Comparison of ENCODE assay signal across 20 cellular contexts in genomic region chr6:143079325-143079640, GRCh38. TPM values are rescaled to one million over a fixed set of nuclear protein-coding genes. Genes with fewer than 3 reads are reported as not detected.
DNase-seq lines count a peak whose midpoint lies in the region; ATAC-seq and TF ChIP-seq lines count a peak whose summit lies in the region.
"Had no signal": no experiment of that assay in that cellular context is flagged by ENCODE, and none has a peak within 500 bp of the region (broad histone marks: within the 10 kb centered on the region; RNA-seq: fewer than 3 reads in every experiment).

No MANE protein-coding gene starts in this region.

- no peak overlapping the region for H2AFZ ChIP-seq in GM23338
- H2AFZ ChIP-seq in hepatocyte: no peak overlapping the region
- no peak overlapping the region for H2AFZ ChIP-seq in smooth muscle cell (ENCODE audit: low read depth)

- peaks cover 2% of the 10 kb centered on the region for H3K9me3 ChIP-seq in hepatocyte (ENCODE audit: low read depth)
- no peaks in the 10 kb centered on the region for H3K9me3 ChIP-seq in liver (ENCODE audit: control insufficient read depth in 4 of 4, low read length in 3 of 4)
- H3K9me3 ChIP-seq in neutrophil: no peaks in the 10 kb centered on the region
- H3K9me3 ChIP-seq in smooth muscle cell (replicated peaks; ENCODE audit: low read depth): no peaks in the 10 kb centered on the region
- H3K9me3 ChIP-seq: BE2C had no signal

- H3K36me3 ChIP-seq in GM23338 (ENCODE audit: insufficient read depth) (no peaks in the 10 kb centered on the region), hepatocyte (replicated peaks; ENCODE audit: insufficient read depth, low read depth) (no peaks in the 10 kb centered on the region), liver (ENCODE audit: control insufficient read depth in 4 of 4, insufficient read depth in 3 of 4, low read depth in 1 of 4, low read length in 3 of 4) (peaks cover 0 to 3% (median 0%) of the 10 kb centered on the region in 4 donors), neutrophil (no peaks in the 10 kb centered on the region), smooth muscle cell (ENCODE audit: low read depth) (no peaks in the 10 kb centered on the region)
- H3K36me3 ChIP-seq: BE2C; BLaER1 treated with 17β-estradiol and CSF1 and Interleukin-3, amounts not matched to agents 10 nM and 100 nM had no signal

- DNase-seq in GM23338 (ENCODE audit: low spot score): no peak
- no peak for DNase-seq in hepatocyte (ENCODE audit: low spot score)
- DNase-seq in putamen (ENCODE audit: low spot score): no peak
- no peak for DNase-seq in natural killer cell
- no peak for DNase-seq in smooth muscle cell (lab: John Stamatoyannopoulos, UW; ENCODE audit: unreplicated experiment)
- DNase-seq: 8988T; ACHN; AML-193; BE2C; CD4-positive, alpha-beta T cell; CD8-positive, alpha-beta memory T cell; DMS 273 treated with DMSO at 0.1 percent for 48 hours; DND-41; H7; HCEC 1CT had no signal

- H3K27me3 ChIP-seq in GM23338 (ENCODE audit: insufficient read depth): no peaks in the 10 kb centered on the region
- no peaks in the 10 kb centered on the region for H3K27me3 ChIP-seq in hepatocyte
- no peaks in the 10 kb centered on the region for H3K27me3 ChIP-seq in liver (ENCODE audit: control insufficient read depth in 4 of 4, insufficient read depth in 4 of 4, low read length in 3 of 4)
- H3K27me3 ChIP-seq in neutrophil: no peaks in the 10 kb centered on the region
- H3K27me3 ChIP-seq in smooth muscle cell (ENCODE audit: low read depth): no peaks in the 10 kb centered on the region
- H3K27me3 ChIP-seq: BE2C; BLaER1 treated with 17β-estradiol and CSF1 and Interleukin-3, amounts not matched to agents 10 nM and 100 nM had no signal

- H3K36me3 Mint-ChIP-seq in GM23338 (ENCODE audit: low read depth) (peaks cover 12% of the 10 kb centered on the region; the same call in 2 of the 3 replicates), natural killer cell (no peaks in the 10 kb centered on the region)
- H3K36me3 Mint-ChIP-seq: CD14-positive monocyte had no signal

- TF ChIP-seq CTCF in GM23338 (conservative IDR thresholded peaks at IDR 0.05; ENCODE audit: low read depth in 2 of 2): no peak
- no peak for TF ChIP-seq CTCF in hepatocyte (IDR thresholded peaks at IDR 0.05; ENCODE audit: poor library complexity)
- TF ChIP-seq CTCF in liver (IDR thresholded peaks at IDR 0.05; ENCODE audit: low read depth, low read length, missing input control): no peak
- TF ChIP-seq CTCF in neutrophil (IDR thresholded peaks at IDR 0.05): no peak
- TF ChIP-seq CTCF in natural killer cell (IDR thresholded peaks at IDR 0.05): no peak
- no peak for TF ChIP-seq CTCF in smooth muscle cell (IDR thresholded peaks at IDR 0.05; ENCODE audit: borderline replicate concordance, insufficient read depth, poor library complexity, severe bottlenecking)

- TF ChIP-seq RAD21 in liver (IDR thresholded peaks at IDR 0.05): peak; percentile 34 to 46

- H3K9me3 Mint-ChIP-seq in GM23338: peaks cover 2% of the 10 kb centered on the region; the same call in 1 of the 3 replicates
- peaks cover 0 to 2% of the 10 kb centered on the region in 2 donors for H3K9me3 Mint-ChIP-seq in natural killer cell
- H3K9me3 Mint-ChIP-seq: CD4-positive, alpha-beta T cell had no signal

- H3K4me1 Mint-ChIP-seq in GM23338 (peaks cover 7% of the 10 kb centered on the region), natural killer cell (peaks cover 5% of the 10 kb centered on the region in 2 donors)
- H3K4me1 Mint-ChIP-seq: CD14-positive monocyte had no signal

- intact Hi-C loops in natural killer cell (cut with micrococcal nuclease): no loop called here

- peaks cover 8% of the 10 kb centered on the region; the same call in 1 of the 2 replicates for H3K4me1 ChIP-seq in GM23338 (ENCODE audit: insufficient read depth)
- H3K4me1 ChIP-seq in hepatocyte (ENCODE audit: insufficient read depth): no peaks in the 10 kb centered on the region
- H3K4me1 ChIP-seq in liver (ENCODE audit: control insufficient read depth in 4 of 4, insufficient read depth in 4 of 4, low read length in 3 of 4): peaks cover 6 to 24% (median 15%) of the 10 kb centered on the region in 4 donors
- H3K4me1 ChIP-seq in neutrophil (ENCODE audit: control insufficient read depth in 1 of 2, insufficient read depth in 1 of 2, low read depth in 1 of 2, low read length in 1 of 2): no peaks in the 10 kb centered on the region
- no peaks in the 10 kb centered on the region for H3K4me1 ChIP-seq in smooth muscle cell (ENCODE audit: low read depth)
- H3K4me1 ChIP-seq: A549, BE2C had no signal

- H3K9ac ChIP-seq in liver (ENCODE audit: low read depth in 1 of 2, low read length in 2 of 2) (no peak overlapping the region), smooth muscle cell (ENCODE audit: low read depth) (no peak overlapping the region)
- H3K9ac ChIP-seq: BLaER1 treated with 17β-estradiol and CSF1 and Interleukin-3, amounts not matched to agents 10 nM and 100 nM had no signal

- no peak for ATAC-seq in GM23338
- ATAC-seq in natural killer cell: no peak
- ATAC-seq: A549 had no signal

- H3F3A ChIP-seq in GM23338 (replicated peaks; ENCODE audit: low read depth) (no peaks in the 10 kb centered on the region), smooth muscle cell (ENCODE audit: low read depth) (no peaks in the 10 kb centered on the region)

- H3K27ac Mint-ChIP-seq in GM23338 (peak overlapping the region; percentile 38; the same call in 1 of the 2 replicates), natural killer cell (no peak overlapping the region)
- H3K27ac Mint-ChIP-seq: CD4-positive, alpha-beta T cell; CD8-positive, alpha-beta memory T cell had no signal

- H3K4me3 ChIP-seq in GM23338 (no peak overlapping the region), hepatocyte (no peak overlapping the region), liver (ENCODE audit: low read depth in 1 of 3, low read length in 3 of 3) (no peak overlapping the region), neutrophil (ENCODE audit: low read depth in 1 of 2, low read length in 1 of 2) (no peak overlapping the region), smooth muscle cell (no peak overlapping the region)
- H3K4me3 ChIP-seq: A549; BLaER1 treated with 17β-estradiol and CSF1 and Interleukin-3, amounts not matched to agents 10 nM and 100 nM had no signal

- peaks cover 3% of the 10 kb centered on the region for H3K27me3 Mint-ChIP-seq in GM23338 (ENCODE audit: insufficient read depth, low read depth, poor library complexity)
- no peaks in the 10 kb centered on the region for H3K27me3 Mint-ChIP-seq in natural killer cell (ENCODE audit: low read depth in 2 of 2)
- H3K27me3 Mint-ChIP-seq: CD4-positive, alpha-beta T cell; CD8-positive, alpha-beta memory T cell had no signal

- H4K20me1 ChIP-seq in GM23338 (replicated peaks; ENCODE audit: insufficient read depth) (0 out of 2 replicates have a peak, but pooled peaks cover 3% of the 10 kb centered on the region), hepatocyte (ENCODE audit: insufficient read depth, poor library complexity, severe bottlenecking) (no peaks in the 10 kb centered on the region), smooth muscle cell (ENCODE audit: low read depth) (no peaks in the 10 kb centered on the region)
- H4K20me1 ChIP-seq: BLaER1 treated with 17β-estradiol and CSF1 and Interleukin-3, amounts not matched to agents 10 nM and 100 nM had no signal

- no peak overlapping the region for H3K4me3 Mint-ChIP-seq in GM23338
- H3K4me3 Mint-ChIP-seq in natural killer cell: no peak overlapping the region
- H3K4me3 Mint-ChIP-seq: CD14-positive monocyte; CD4-positive, alpha-beta T cell; CD8-positive, alpha-beta memory T cell had no signal

- no peak overlapping the region for H3K4me2 ChIP-seq in GM23338
- H3K4me2 ChIP-seq in hepatocyte: no peak overlapping the region
- H3K4me2 ChIP-seq in smooth muscle cell: no peak overlapping the region
- H3K4me2 ChIP-seq: A549 had no signal

- H3K79me2 ChIP-seq in GM23338 (replicated peaks; ENCODE audit: insufficient read depth): no peaks in the 10 kb centered on the region; the same call in none of the 2 replicates
- H3K79me2 ChIP-seq in hepatocyte: peaks cover 20% of the 10 kb centered on the region
- no peaks in the 10 kb centered on the region for H3K79me2 ChIP-seq in smooth muscle cell (ENCODE audit: low read depth)

- H3K9me2 ChIP-seq in GM23338 (ENCODE audit: insufficient read depth) (no peaks in the 10 kb centered on the region), hepatocyte (replicated peaks; ENCODE audit: insufficient read depth) (no peaks in the 10 kb centered on the region)

- H3K27ac ChIP-seq in GM23338 (ENCODE audit: low read depth) (no peak overlapping the region; the same call in none of the 2 replicates), hepatocyte (peak overlapping the region; percentile 24), liver (ENCODE audit: low read depth in 1 of 2, low read length in 2 of 2) (peak overlapping the region; percentile 78 to 90), neutrophil (peak overlapping the region; percentile 53), smooth muscle cell (ENCODE audit: low read depth) (no peak overlapping the region)
- H3K27ac ChIP-seq: A549; BLaER1 treated with 17β-estradiol and CSF1 and Interleukin-3, amounts not matched to agents 10 nM and 100 nM had no signal

TF ChIP-seq in GM23338, 12 proteins besides CTCF, POLR2A, EP300 and RAD21 (continues in another document):
- TF ChIP-seq NANOG (IDR thresholded peaks at IDR 0.05; ENCODE audit: borderline replicate concordance) (no peak), EZH2 (IDR thresholded peaks at IDR 0.05; ENCODE audit: low read depth, unreplicated experiment) (no peak)

RNA-seq across cellular contexts. Expression of gene AIG1, which starts 18.6 kb away (rescaled TPM):
- 65.2 and 68.7 TPM in 2 replicates for total RNA-seq in GM23338 (2014; rRNA removed; shearing (Covaris generic))
- polyA plus RNA-seq in GM23338 (2016; fragmentation: Nextera tagmentation; extraction: Ambion mirVana) (84.7 and 88.4 TPM in 2 replicates), hepatocyte (75.8 and 92.8 TPM in 2 replicates), liver (100 to 1,000 TPM; 113 to 169 TPM), smooth muscle cell (9.1 and 35.9 TPM in 2 replicates)
- total RNA-seq in hepatocyte (102 and 103 TPM in 2 replicates), liver (100 to 1,000 TPM in 1 of 2 donors, 10 to 100 TPM in 1; 74.8 to 129 TPM), natural killer cell (1 to 10 TPM; 5.6 to 8.9 (median 6.2) TPM), smooth muscle cell (25.9 and 27.2 TPM in 2 replicates)

Comparison
In these comparisons a context has a peak if more than half of its experiments do, and no peak if none do; other contexts are left out.
1. H3K27ac ChIP-seq: peak in hepatocyte (single experiment), liver (2 of 2) and neutrophil (single experiment); none in GM23338 (single experiment) and smooth muscle cell (single experiment).